ENCODE assay signal across 8 cellular contexts in the genomic region with DNA sequence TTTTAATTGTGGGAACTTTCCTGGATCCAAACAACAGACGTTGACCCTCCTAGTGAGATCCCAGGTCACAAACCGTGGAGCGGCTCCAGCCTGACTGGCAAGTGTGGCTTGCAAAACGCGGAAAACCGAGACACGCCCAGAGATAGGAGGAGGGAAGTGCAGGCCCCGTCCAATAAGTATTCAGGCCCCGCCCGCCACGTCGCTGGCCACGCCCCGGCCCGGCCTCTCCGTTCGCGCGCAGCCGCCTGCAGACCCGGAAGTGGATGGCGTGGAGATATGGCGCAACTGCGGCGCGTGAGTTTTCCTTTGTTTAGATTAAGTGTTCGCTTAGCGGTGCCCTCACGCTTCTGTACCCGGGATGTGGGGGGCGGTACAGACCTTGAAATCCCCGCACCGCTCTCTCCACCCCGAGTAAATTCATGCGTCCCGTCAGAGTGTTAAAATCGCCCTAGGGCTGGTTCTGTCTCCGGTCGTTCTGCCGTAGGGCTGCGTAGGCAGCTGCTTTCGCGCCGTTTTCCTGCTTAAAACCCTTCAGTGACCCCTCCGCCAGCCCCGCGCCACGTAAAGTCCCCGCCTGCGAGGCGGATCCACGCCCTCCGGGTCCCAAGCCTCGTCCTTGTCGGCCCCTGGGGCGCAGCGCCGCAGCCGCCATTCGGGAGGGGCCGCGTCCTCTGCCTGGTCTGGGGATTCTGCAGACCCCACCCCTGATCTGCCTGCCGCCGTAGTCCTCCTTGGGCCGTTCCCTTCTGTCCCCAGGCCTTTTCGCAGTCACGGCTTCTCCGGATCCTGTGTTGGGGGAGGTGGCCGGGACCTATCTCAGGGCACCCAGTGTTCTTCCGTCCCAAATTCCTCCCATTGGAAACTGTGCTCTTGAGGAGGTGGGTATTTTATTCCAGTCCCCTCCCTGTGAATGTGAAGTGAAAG.
DNase-seq lines count a peak whose midpoint lies in the region; ATAC-seq and FAIRE-seq lines count a peak whose summit lies in the region.

A gene (plus strand): TSS at position 250 of the 924 bp plus-strand sequence. CDS start 27 bp downstream, at position 277.

- H3K4me3 Mint-ChIP-seq in central memory CD8-positive, alpha-beta T cell: peak within 1 kb of the TSS; percentile 84

- FAIRE-seq in islet of Langerhans (lab: Jason Lieb, UNC): peak; percentile 75

- peaks cover 42% of the 10 kb centered on the region for H3K4me1 Mint-ChIP-seq in central memory CD8-positive, alpha-beta T cell

- H3K9me3 Mint-ChIP-seq in central memory CD8-positive, alpha-beta T cell: no peaks in the 10 kb centered on the region

- no peaks in the 10 kb centered on the region for H3K27me3 Mint-ChIP-seq in central memory CD8-positive, alpha-beta T cell

- ATAC-seq in GM19025 (IDR thresholded peaks at IDR 0.05; ENCODE audit: low read depth, unreplicated experiment) (peak; percentile 97), HG03342 (IDR thresholded peaks at IDR 0.05; ENCODE audit: unreplicated experiment) (peak; percentile 93)
- ATAC-seq in central memory CD8-positive, alpha-beta T cell (replicated peaks; ENCODE audit: extremely low read depth, poor library complexity, severe bottlenecking): peak; percentile 99

- peak; percentile 98 for DNase-seq in AG08395 (ENCODE audit: low spot score)
- peak; percentile 84 to 93 for DNase-seq in NCI-H446 (lab: John Stamatoyannopoulos, UW)
- peak; percentile 92 for DNase-seq in activated CD4-positive, CD25-positive, alpha-beta regulatory T cell treated with anti-CD3 and anti-CD28 coated beads, Interleukin-2, amount 50 U/mL, for 16 hours (ENCODE audit: low read depth, low spot score)
- DNase-seq in central memory CD8-positive, alpha-beta T cell (ENCODE audit: low spot score in 2 of 2): peak; percentile 96 to 98
- DNase-seq in stimulated activated CD4-positive, alpha-beta T cell treated with anti-CD3 and anti-CD28 coated beads, Interleukin-12 subunit alpha, Interleukin-12 subunit beta, amount 100 ng/mL, for 4 hours: peak; percentile 98

- peak within 1 kb of the TSS; percentile 94 for H3K27ac Mint-ChIP-seq in central memory CD8-positive, alpha-beta T cell (ENCODE audit: low read depth)

- peaks cover 13% of the 10 kb centered on the region for H3K36me3 Mint-ChIP-seq in central memory CD8-positive, alpha-beta T cell (ENCODE audit: insufficient read depth)

Comparison
In these comparisons a context has a peak if more than half of its experiments do, and no peak if none do; other contexts are left out.
1. Peak in every context shown above with its lines: DNase-seq and ATAC-seq.